Comparison of ENCODE assay signal across 22 cellular contexts in the genomic region with DNA sequence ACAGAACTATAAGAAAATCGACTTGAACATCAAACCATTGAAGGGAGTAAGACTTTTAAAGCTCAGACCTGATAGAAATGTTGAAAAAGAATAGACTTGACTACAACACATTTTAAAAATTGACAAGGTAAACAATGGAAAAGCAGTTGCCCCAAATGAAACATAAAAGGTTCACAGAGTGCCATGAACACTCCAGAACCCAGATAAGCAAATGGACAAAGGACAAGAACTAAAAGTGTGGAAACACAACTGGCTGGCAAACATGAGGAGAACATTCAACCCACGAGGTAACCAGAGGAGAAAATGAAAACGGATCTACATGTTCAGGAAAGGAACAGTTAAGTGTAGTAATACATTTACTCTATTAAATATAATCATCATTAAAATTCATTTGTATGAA. TPM values are rescaled to one million over a fixed set of nuclear protein-coding genes. Genes with fewer than 3 reads are reported as not detected.
DNase-seq lines count a peak whose midpoint lies in the region; ATAC-seq and TF ChIP-seq lines count a peak whose summit lies in the region.
"Had no signal": no experiment of that assay in that cellular context is flagged by ENCODE, and none has a peak within 500 bp of the region (broad histone marks: within the 10 kb centered on the region; RNA-seq: fewer than 3 reads in every experiment).

No MANE protein-coding gene starts in this region.

- H3K27ac ChIP-seq in CD8-positive, alpha-beta T cell (ENCODE audit: low read depth, low read length), result no peak overlapping the region
- H3K27ac ChIP-seq in gastrocnemius medialis (peak overlapping the region; percentile 54 to 97 (median 96)), A673 (ENCODE audit: low read depth, low read length, poor library complexity, severe bottlenecking) (no peak overlapping the region)
- H3K27ac ChIP-seq: 22Rv1; BLaER1 treated with 17β-estradiol and CSF1 and Interleukin-3, amounts not matched to agents 10 nM and 100 nM; GM23248; SJCRH30 had no signal

- H3K27ac Mint-ChIP-seq in activated naive CD8-positive, alpha-beta T cell, result peak overlapping the region; percentile 28
- no peak overlapping the region for H3K27ac Mint-ChIP-seq in activated naive CD8-positive, alpha-beta T cell treated with anti-CD3 and anti-CD28 coated beads, Interleukin-2, amount 50 U/mL, for 24 hours
- H3K27ac Mint-ChIP-seq in CD8-positive, alpha-beta T cell, result peak overlapping the region; percentile 21
- H3K27ac Mint-ChIP-seq in activated T-helper 2 cell treated with anti-CD3 and anti-CD28 coated beads, Interferon-gamma antibody, Interleukin-2, Interleukin-4, amounts not matched to agents 10 μg/mL and 5 μg/mL and 100 μg/mL, durations not matched to agents 14 hours and 24 hours and 36 hours, result no peak overlapping the region
- H3K27ac Mint-ChIP-seq: H9 had no signal

- H3K9me3 ChIP-seq in CD8-positive, alpha-beta T cell (ENCODE audit: low read length), result no peaks in the 10 kb centered on the region
- H3K9me3 ChIP-seq in gastrocnemius medialis (no peaks in the 10 kb centered on the region), A673 (ENCODE audit: low read depth, low read length, poor library complexity, severe bottlenecking) (no peaks in the 10 kb centered on the region)

- no peaks in the 10 kb centered on the region for H3K4me1 ChIP-seq in CD8-positive, alpha-beta T cell (ENCODE audit: insufficient read depth, low read length)
- H3K4me1 ChIP-seq in gastrocnemius medialis, result peaks cover 33 to 49% of the 10 kb centered on the region in 2 donors
- no peaks in the 10 kb centered on the region for H3K4me1 ChIP-seq in A673 (ENCODE audit: insufficient read depth, low read length, poor library complexity, severe bottlenecking)
- H3K4me1 ChIP-seq: SJCRH30 had no signal

- H3K27me3 ChIP-seq in CD8-positive, alpha-beta T cell (ENCODE audit: insufficient read depth, low read length), result no peaks in the 10 kb centered on the region
- H3K27me3 ChIP-seq in gastrocnemius medialis, result no peaks in the 10 kb centered on the region
- H3K27me3 ChIP-seq in A673 (replicated peaks; ENCODE audit: insufficient read depth, low read depth, low read length, poor library complexity), result no peaks in the 10 kb centered on the region
- H3K27me3 ChIP-seq: BLaER1 treated with 17β-estradiol and CSF1 and Interleukin-3, amounts not matched to agents 10 nM and 100 nM; SJCRH30 had no signal

- intact Hi-C loops in CD8-positive, alpha-beta T cell (cut with DNase I, micrococcal nuclease), result no loop called here
- intact Hi-C loops in gastrocnemius medialis (cut with DNase I; ENCODE audit: low total_unique reads) (no loop called here), A673 (cut with micrococcal nuclease; ENCODE audit: unreplicated experiment) (loop anchor here (10.0 kb wide), 1 partner anchor 308 kb away; no protein-coding TSS in a partner anchor)
- intact Hi-C loops in activated T-helper 2 cell treated with anti-CD3 and anti-CD28 coated beads, Interferon-gamma antibody, Interleukin-2, Interleukin-4, amounts not matched to agents 10 μg/mL and 5 μg/mL and 100 μg/mL, durations not matched to agents 14 hours and 24 hours and 36 hours (cut with micrococcal nuclease), result no loop called here

- TF ChIP-seq POLR2A in gastrocnemius medialis (IDR thresholded peaks at IDR 0.05), result no peak

- peaks cover 14% of the 10 kb centered on the region for H3K36me3 Mint-ChIP-seq in activated naive CD8-positive, alpha-beta T cell
- peaks cover 5% of the 10 kb centered on the region for H3K36me3 Mint-ChIP-seq in activated naive CD8-positive, alpha-beta T cell treated with anti-CD3 and anti-CD28 coated beads, Interleukin-2, amount 50 U/mL, for 24 hours (ENCODE audit: low read depth)
- H3K36me3 Mint-ChIP-seq in CD8-positive, alpha-beta T cell, result peaks cover 49% of the 10 kb centered on the region
- H3K36me3 Mint-ChIP-seq in activated T-helper 2 cell treated with anti-CD3 and anti-CD28 coated beads, Interferon-gamma antibody, Interleukin-2, Interleukin-4, amounts not matched to agents 10 μg/mL and 5 μg/mL and 100 μg/mL, durations not matched to agents 14 hours and 24 hours and 36 hours (ENCODE audit: low read depth), result peaks cover 3% of the 10 kb centered on the region

- POLR2A ChIA-PET in CD8-positive, alpha-beta T cell (lab: Charles Lee), result no interaction called here
- POLR2A ChIA-PET in A673 (lab: Charles Lee; ENCODE audit: low non-redundant PET), result no interaction called here

- H3K9me3 Mint-ChIP-seq in activated naive CD8-positive, alpha-beta T cell (ENCODE audit: low read depth), result peaks cover 4% of the 10 kb centered on the region
- H3K9me3 Mint-ChIP-seq in activated naive CD8-positive, alpha-beta T cell treated with anti-CD3 and anti-CD28 coated beads, Interleukin-2, amount 50 U/mL, for 24 hours, result peaks cover 4% of the 10 kb centered on the region
- peaks cover 3% of the 10 kb centered on the region for H3K9me3 Mint-ChIP-seq in CD8-positive, alpha-beta T cell
- H3K9me3 Mint-ChIP-seq in activated T-helper 2 cell treated with anti-CD3 and anti-CD28 coated beads, Interferon-gamma antibody, Interleukin-2, Interleukin-4, amounts not matched to agents 10 μg/mL and 5 μg/mL and 100 μg/mL, durations not matched to agents 14 hours and 24 hours and 36 hours, result peaks cover 3% of the 10 kb centered on the region

- DNase-seq in activated naive CD8-positive, alpha-beta T cell treated with anti-CD3 and anti-CD28 coated beads, Interleukin-2, amount 50 U/mL, for 24 hours, result no peak
- DNase-seq in CD8-positive, alpha-beta T cell, result no peak
- DNase-seq in left lobe of liver (ENCODE audit: low spot score), result peak; percentile 65
- no peak for DNase-seq in gastrocnemius medialis
- DNase-seq in foreskin melanocyte, result no peak
- no peak for DNase-seq in A673 (ENCODE audit: low spot score)
- DNase-seq in activated T-helper 2 cell treated with anti-CD3 and anti-CD28 coated beads, Interferon-gamma antibody, Interleukin-2, Interleukin-4, amounts not matched to agents 10 μg/mL and 5 μg/mL and 100 μg/mL, durations not matched to agents 14 hours and 24 hours and 36 hours (ENCODE audit: low spot score), result no peak
- DNase-seq: CD4-positive, alpha-beta memory T cell; DMS153; GM23248; H9; NCI-H1105; NCI-H146; NCI-H2029; NCI-H226; NCI-H510A treated with DMSO at 0.1 percent for 48 hours; NCI-H748 treated with DMSO at 0.1 percent for 48 hours; NK-92 treated with Interleukin-12 subunit alpha and Interleukin-12 subunit beta, amount 100 ng/mL, for 24 hours; SJCRH30 had no signal

- no peak overlapping the region for H3K4me3 Mint-ChIP-seq in activated naive CD8-positive, alpha-beta T cell
- H3K4me3 Mint-ChIP-seq in activated naive CD8-positive, alpha-beta T cell treated with anti-CD3 and anti-CD28 coated beads, Interleukin-2, amount 50 U/mL, for 24 hours, result no peak overlapping the region
- no peak overlapping the region for H3K4me3 Mint-ChIP-seq in CD8-positive, alpha-beta T cell
- H3K4me3 Mint-ChIP-seq in activated T-helper 2 cell treated with anti-CD3 and anti-CD28 coated beads, Interferon-gamma antibody, Interleukin-2, Interleukin-4, amounts not matched to agents 10 μg/mL and 5 μg/mL and 100 μg/mL, durations not matched to agents 14 hours and 24 hours and 36 hours (ENCODE audit: low read depth), result no peak overlapping the region
- H3K4me3 Mint-ChIP-seq: CD4-positive, alpha-beta memory T cell; H9 had no signal

- no peak for ATAC-seq in activated naive CD8-positive, alpha-beta T cell treated with anti-CD3 and anti-CD28 coated beads, Interleukin-2, amount 50 U/mL, for 24 hours
- ATAC-seq in CD8-positive, alpha-beta T cell, result no peak
- ATAC-seq in left lobe of liver (peak; percentile 83), gastrocnemius medialis (peak; percentile 75 to 76)

- no peaks in the 10 kb centered on the region for H3K36me3 ChIP-seq in CD8-positive, alpha-beta T cell (ENCODE audit: insufficient read depth, low read length)
- peaks cover 0 to 24% of the 10 kb centered on the region in 2 donors for H3K36me3 ChIP-seq in gastrocnemius medialis
- H3K36me3 ChIP-seq in A673 (ENCODE audit: insufficient read depth, low read length, poor library complexity, severe bottlenecking), result no peaks in the 10 kb centered on the region

- peaks cover 4% of the 10 kb centered on the region for H3K4me1 Mint-ChIP-seq in activated naive CD8-positive, alpha-beta T cell (ENCODE audit: low read depth)
- no peaks in the 10 kb centered on the region for H3K4me1 Mint-ChIP-seq in activated naive CD8-positive, alpha-beta T cell treated with anti-CD3 and anti-CD28 coated beads, Interleukin-2, amount 50 U/mL, for 24 hours
- peaks cover 2% of the 10 kb centered on the region for H3K4me1 Mint-ChIP-seq in CD8-positive, alpha-beta T cell (ENCODE audit: low read depth)
- no peaks in the 10 kb centered on the region for H3K4me1 Mint-ChIP-seq in activated T-helper 2 cell treated with anti-CD3 and anti-CD28 coated beads, Interferon-gamma antibody, Interleukin-2, Interleukin-4, amounts not matched to agents 10 μg/mL and 5 μg/mL and 100 μg/mL, durations not matched to agents 14 hours and 24 hours and 36 hours (ENCODE audit: low read depth)
- H3K4me1 Mint-ChIP-seq: H9 had no signal

- BruUV-seq in A673 (replicated peaks; lab: Mats Ljungman, UMichigan), result no TSS peak

- H3K4me3 ChIP-seq in CD8-positive, alpha-beta T cell (ENCODE audit: low read depth, low read length), result no peak overlapping the region
- H3K4me3 ChIP-seq in gastrocnemius medialis (no peak overlapping the region), A673 (ENCODE audit: low read depth, low read length, poor library complexity, severe bottlenecking) (no peak overlapping the region)
- H3K4me3 ChIP-seq: BLaER1 treated with 17β-estradiol and CSF1 and Interleukin-3, amounts not matched to agents 10 nM and 100 nM; GM23248; SJCRH30 had no signal

- CTCF ChIA-PET in CD8-positive, alpha-beta T cell (lab: Charles Lee), result no interaction called here
- CTCF ChIA-PET in A673 (lab: Charles Lee), result no interaction called here

- no peaks in the 10 kb centered on the region for H3K27me3 Mint-ChIP-seq in activated naive CD8-positive, alpha-beta T cell
- H3K27me3 Mint-ChIP-seq in activated naive CD8-positive, alpha-beta T cell treated with anti-CD3 and anti-CD28 coated beads, Interleukin-2, amount 50 U/mL, for 24 hours, result no peaks in the 10 kb centered on the region
- H3K27me3 Mint-ChIP-seq in CD8-positive, alpha-beta T cell (ENCODE audit: low read depth), result no peaks in the 10 kb centered on the region
- H3K27me3 Mint-ChIP-seq in activated T-helper 2 cell treated with anti-CD3 and anti-CD28 coated beads, Interferon-gamma antibody, Interleukin-2, Interleukin-4, amounts not matched to agents 10 μg/mL and 5 μg/mL and 100 μg/mL, durations not matched to agents 14 hours and 24 hours and 36 hours (ENCODE audit: low read depth), result no peaks in the 10 kb centered on the region
- H3K27me3 Mint-ChIP-seq: CD4-positive, alpha-beta memory T cell had no signal

- no peak for TF ChIP-seq CTCF in CD8-positive, alpha-beta T cell (IDR thresholded peaks at IDR 0.05)
- TF ChIP-seq CTCF in gastrocnemius medialis (IDR thresholded peaks at IDR 0.05 in 4 of 5, conservative IDR thresholded peaks at IDR 0.05 in 1 of 5), result no peak
- no peak for TF ChIP-seq CTCF in A673 (conservative IDR thresholded peaks at IDR 0.05; ENCODE audit: low read depth, low read length)

- in situ Hi-C loops in gastrocnemius medialis (cut with MboI; ENCODE audit: low sequenced_read_pairs in 4 of 4), result loop anchor here (10.0 to 25.0 kb wide), 4 partner anchors 58 to 775 kb away; a partner anchor contains a TSS

RNA-seq across cellular contexts. Expression of a gene that starts 26.5 kb away (rescaled TPM):
- 10 to 100 TPM; 33.3 to 34.4 TPM for total RNA-seq in CD8-positive, alpha-beta T cell
- total RNA-seq in left lobe of liver (104 TPM), gastrocnemius medialis (100 to 1,000 TPM in 3 of 4 donors, 10 to 100 TPM in 1; 91.3 to 292 (median 186) TPM), A673 (2021) (27.0 and 27.9 TPM in 2 replicates)
- total RNA-seq in activated T-helper 2 cell treated with anti-CD3 and anti-CD28 coated beads, Interferon-gamma antibody, Interleukin-2, Interleukin-4, amounts not matched to agents 10 μg/mL and 5 μg/mL and 100 μg/mL, durations not matched to agents 14 hours and 24 hours and 36 hours, result 1.3 and 1.9 TPM in 2 replicates

RNA-seq across cellular contexts. Expression of a gene that starts 39.0 kb away (rescaled TPM):
- total RNA-seq in CD8-positive, alpha-beta T cell, result 100 to 1,000 TPM in 1 of 2 experiments, 10 to 100 TPM in 1; 95.7 to 103 TPM
- total RNA-seq in left lobe of liver (11.8 TPM), gastrocnemius medialis (10 to 100 TPM; 15.7 to 22.8 (median 20.0) TPM), A673 (2021) (43.3 and 45.9 TPM in 2 replicates)
- total RNA-seq in activated T-helper 2 cell treated with anti-CD3 and anti-CD28 coated beads, Interferon-gamma antibody, Interleukin-2, Interleukin-4, amounts not matched to agents 10 μg/mL and 5 μg/mL and 100 μg/mL, durations not matched to agents 14 hours and 24 hours and 36 hours, result 74.7 and 75.6 TPM in 2 replicates

Comparison
In these comparisons a context has a peak if more than half of its experiments do, and no peak if none do; other contexts are left out.
1. H3K27ac Mint-ChIP-seq: peak in activated naive CD8-positive, alpha-beta T cell (single experiment) and CD8-positive, alpha-beta T cell (single experiment); none in activated naive CD8-positive, alpha-beta T cell treated with anti-CD3 and anti-CD28 coated beads, Interleukin-2, amount 50 U/mL, for 24 hours (single experiment) and activated T-helper 2 cell treated with anti-CD3 and anti-CD28 coated beads, Interferon-gamma antibody, Interleukin-2, Interleukin-4, amounts not matched to agents 10 μg/mL and 5 μg/mL and 100 μg/mL, durations not matched to agents 14 hours and 24 hours and 36 hours (single experiment).
2. ATAC-seq: peak in left lobe of liver (single experiment) and gastrocnemius medialis (2 of 2); none in activated naive CD8-positive, alpha-beta T cell treated with anti-CD3 and anti-CD28 coated beads, Interleukin-2, amount 50 U/mL, for 24 hours (single experiment) and CD8-positive, alpha-beta T cell (single experiment).
3. H3K27ac ChIP-seq: peak in gastrocnemius medialis (4 of 4); none in CD8-positive, alpha-beta T cell (single experiment) and A673 (single experiment).